ENCODE assay signal across 9 cellular contexts in the genomic region with DNA sequence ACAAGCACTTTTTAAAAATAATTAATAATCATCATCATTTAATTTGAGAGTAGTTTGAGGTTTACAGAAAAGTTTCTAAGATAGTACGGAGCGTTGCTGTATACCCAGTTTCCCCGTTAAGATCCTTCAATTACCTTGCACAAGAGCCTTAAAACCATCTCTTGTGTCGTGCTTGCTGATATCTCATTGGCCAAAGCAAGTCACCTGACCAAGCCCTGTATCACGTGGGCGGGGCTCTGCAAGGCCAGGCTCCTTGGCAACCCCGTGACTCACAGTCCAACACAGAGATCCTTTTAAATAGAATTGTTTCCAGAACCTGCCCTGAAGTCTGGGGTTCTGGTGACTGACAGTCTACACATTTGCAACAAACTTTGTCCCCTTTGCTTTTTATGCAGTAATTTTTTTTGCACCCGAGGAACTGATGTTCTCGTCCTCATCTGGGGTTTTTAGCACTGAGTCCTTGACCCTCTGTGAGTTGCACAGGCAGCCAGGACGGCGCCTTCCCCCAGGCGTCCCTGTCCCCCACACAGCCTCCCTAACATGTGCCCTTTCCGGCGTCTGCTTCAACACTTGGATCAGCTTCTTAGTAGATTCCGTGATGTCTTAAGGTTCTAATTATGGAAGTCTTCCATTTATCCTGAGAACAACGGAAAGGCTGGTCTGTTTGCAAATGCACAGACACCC.
DNase-seq lines count a peak whose midpoint lies in the region; ATAC-seq and TF ChIP-seq lines count a peak whose summit lies in the region.
"Had no signal": no experiment of that assay in that cellular context is flagged by ENCODE, and none has a peak within 500 bp of the region (broad histone marks: within the 10 kb centered on the region; RNA-seq: fewer than 3 reads in every experiment).

No MANE protein-coding gene starts in this region.

- no peak overlapping the region for H3K27ac Mint-ChIP-seq in T-helper 2 cell treated with Interferon-gamma antibody and Interleukin-4, amounts not matched to agents 5 μg/mL and 100 μg/mL, for 36 hours

- peaks cover 11% of the 10 kb centered on the region for H3K4me1 Mint-ChIP-seq in T-helper 2 cell treated with Interferon-gamma antibody and Interleukin-4, amounts not matched to agents 5 μg/mL and 100 μg/mL, for 36 hours (ENCODE audit: low read depth)

- no peak overlapping the region for H3K4me3 Mint-ChIP-seq in T-helper 2 cell treated with Interferon-gamma antibody and Interleukin-4, amounts not matched to agents 5 μg/mL and 100 μg/mL, for 36 hours

- H3K4me1 ChIP-seq in foreskin keratinocyte = peaks cover 3% of the 10 kb centered on the region

- peaks cover 5% of the 10 kb centered on the region for H3K36me3 Mint-ChIP-seq in T-helper 2 cell treated with Interferon-gamma antibody and Interleukin-4, amounts not matched to agents 5 μg/mL and 100 μg/mL, for 36 hours (ENCODE audit: low read depth)

- intact Hi-C loops in sciatic nerve (cut with DNase I) = no loop called here

- no peak for TF ChIP-seq CTCF in foreskin keratinocyte (conservative IDR thresholded peaks at IDR 0.05)

- H3K27me3 ChIP-seq in foreskin keratinocyte = no peaks in the 10 kb centered on the region

- no peak overlapping the region for H3K27ac ChIP-seq in foreskin keratinocyte
- H3K27ac ChIP-seq: C4-2B had no signal

- no peaks in the 10 kb centered on the region for H3K27me3 Mint-ChIP-seq in T-helper 2 cell treated with Interferon-gamma antibody and Interleukin-4, amounts not matched to agents 5 μg/mL and 100 μg/mL, for 36 hours (ENCODE audit: low read depth)

- DNase-seq in NK-92 treated with Interleukin-12 subunit alpha and Interleukin-12 subunit beta, amount 100 ng/mL, for 24 hours (lab: John Stamatoyannopoulos, UW) = peak; percentile 39
- DNase-seq in NK-92 (lab: John Stamatoyannopoulos, UW; ENCODE audit: unreplicated experiment) (no peak), foreskin keratinocyte (peak in 1 of 2 donors; percentile 65), sciatic nerve (ENCODE audit: low spot score) (no peak), NCI-H146 treated with DMSO at 0.1 percent for 48 hours (lab: John Stamatoyannopoulos, UW; ENCODE audit: unreplicated experiment) (no peak), NCI-H146 (lab: John Stamatoyannopoulos, UW) (no peak)
- DNase-seq in T-helper 2 cell treated with Interferon-gamma antibody and Interleukin-4, amounts not matched to agents 5 μg/mL and 100 μg/mL, for 36 hours (ENCODE audit: low spot score) = peak; percentile 30

- peak; percentile 78 for ATAC-seq in foreskin keratinocyte
- peak; percentile 48 for ATAC-seq in sciatic nerve
- ATAC-seq in GM18867 (IDR thresholded peaks at IDR 0.05; ENCODE audit: unreplicated experiment) = no peak

- peaks cover 12% of the 10 kb centered on the region for H3K9me3 Mint-ChIP-seq in T-helper 2 cell treated with Interferon-gamma antibody and Interleukin-4, amounts not matched to agents 5 μg/mL and 100 μg/mL, for 36 hours

Comparison
In these comparisons a context has a peak if more than half of its experiments do, and no peak if none do; other contexts are left out.
1. DNase-seq: peak in NK-92 treated with Interleukin-12 subunit alpha and Interleukin-12 subunit beta, amount 100 ng/mL, for 24 hours (single experiment) and T-helper 2 cell treated with Interferon-gamma antibody and Interleukin-4, amounts not matched to agents 5 μg/mL and 100 μg/mL, for 36 hours (single experiment); none in NK-92 (single experiment), sciatic nerve (single experiment), NCI-H146 treated with DMSO at 0.1 percent for 48 hours (single experiment) and NCI-H146 (single experiment).